Comparison of ENCODE assay signal across 1 cellular context in genomic region chr9:127224178-127224882, GRCh38.
TF ChIP-seq lines count a peak whose summit lies in the region.

No MANE protein-coding gene starts in this region.

TF ChIP-seq in HepG2, 621 proteins besides CTCF, POLR2A, EP300 and RAD21 (continued from another document and continues in another):
- no peak for TF ChIP-seq SUZ12 (IDR thresholded peaks at IDR 0.05; ENCODE audit: low read depth, low read length)
- no peak for TF ChIP-seq E2F1 (CRISPR knock-in tag; IDR thresholded peaks at IDR 0.05)
- TF ChIP-seq, protein P1, sequence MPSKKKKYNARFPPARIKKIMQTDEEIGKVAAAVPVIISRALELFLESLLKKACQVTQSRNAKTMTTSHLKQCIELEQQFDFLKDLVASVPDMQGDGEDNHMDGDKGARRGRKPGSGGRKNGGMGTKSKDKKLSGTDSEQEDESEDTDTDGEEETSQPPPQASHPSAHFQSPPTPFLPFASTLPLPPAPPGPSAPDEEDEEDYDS (CRISPR knock-in tag; IDR thresholded peaks at IDR 0.05), result 0 out of 2 replicates have a peak, but pooled peaks have one; percentile 16
- no peak for TF ChIP-seq TEAD3 (CRISPR knock-in tag; optimal IDR thresholded peaks at IDR 0.05; ENCODE audit: borderline replicate concordance)
- TF ChIP-seq, protein P2, sequence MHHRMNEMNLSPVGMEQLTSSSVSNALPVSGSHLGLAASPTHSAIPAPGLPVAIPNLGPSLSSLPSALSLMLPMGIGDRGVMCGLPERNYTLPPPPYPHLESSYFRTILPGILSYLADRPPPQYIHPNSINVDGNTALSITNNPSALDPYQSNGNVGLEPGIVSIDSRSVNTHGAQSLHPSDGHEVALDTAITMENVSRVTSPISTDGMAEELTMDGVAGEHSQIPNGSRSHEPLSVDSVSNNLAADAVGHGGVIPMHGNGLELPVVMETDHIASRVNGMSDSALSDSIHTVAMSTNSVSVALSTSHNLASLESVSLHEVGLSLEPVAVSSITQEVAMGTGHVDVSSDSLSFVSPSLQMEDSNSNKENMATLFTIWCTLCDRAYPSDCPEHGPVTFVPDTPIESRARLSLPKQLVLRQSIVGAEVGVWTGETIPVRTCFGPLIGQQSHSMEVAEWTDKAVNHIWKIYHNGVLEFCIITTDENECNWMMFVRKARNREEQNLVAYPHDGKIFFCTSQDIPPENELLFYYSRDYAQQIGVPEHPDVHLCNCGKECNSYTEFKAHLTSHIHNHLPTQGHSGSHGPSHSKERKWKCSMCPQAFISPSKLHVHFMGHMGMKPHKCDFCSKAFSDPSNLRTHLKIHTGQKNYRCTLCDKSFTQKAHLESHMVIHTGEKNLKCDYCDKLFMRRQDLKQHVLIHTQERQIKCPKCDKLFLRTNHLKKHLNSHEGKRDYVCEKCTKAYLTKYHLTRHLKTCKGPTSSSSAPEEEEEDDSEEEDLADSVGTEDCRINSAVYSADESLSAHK (CRISPR knock-in tag; IDR thresholded peaks at IDR 0.05; ENCODE audit: borderline replicate concordance), result no peak
- TF ChIP-seq ZNF652 (CRISPR knock-in tag; IDR thresholded peaks at IDR 0.05; ENCODE audit: borderline replicate concordance, low read depth), result no peak
- no peak for TF ChIP-seq JUNB (CRISPR knock-in tag; IDR thresholded peaks at IDR 0.05; ENCODE audit: borderline replicate concordance)
- TF ChIP-seq ZFP41 (CRISPR knock-in tag; IDR thresholded peaks at IDR 0.05; ENCODE audit: borderline replicate concordance), result 0 out of 2 replicates have a peak, but pooled peaks have one; percentile 58
- peak; percentile 43; the same call in 1 of the 2 replicates for TF ChIP-seq ZNF747 (CRISPR knock-in tag; IDR thresholded peaks at IDR 0.05; ENCODE audit: borderline replicate concordance)
- TF ChIP-seq, protein P3, sequence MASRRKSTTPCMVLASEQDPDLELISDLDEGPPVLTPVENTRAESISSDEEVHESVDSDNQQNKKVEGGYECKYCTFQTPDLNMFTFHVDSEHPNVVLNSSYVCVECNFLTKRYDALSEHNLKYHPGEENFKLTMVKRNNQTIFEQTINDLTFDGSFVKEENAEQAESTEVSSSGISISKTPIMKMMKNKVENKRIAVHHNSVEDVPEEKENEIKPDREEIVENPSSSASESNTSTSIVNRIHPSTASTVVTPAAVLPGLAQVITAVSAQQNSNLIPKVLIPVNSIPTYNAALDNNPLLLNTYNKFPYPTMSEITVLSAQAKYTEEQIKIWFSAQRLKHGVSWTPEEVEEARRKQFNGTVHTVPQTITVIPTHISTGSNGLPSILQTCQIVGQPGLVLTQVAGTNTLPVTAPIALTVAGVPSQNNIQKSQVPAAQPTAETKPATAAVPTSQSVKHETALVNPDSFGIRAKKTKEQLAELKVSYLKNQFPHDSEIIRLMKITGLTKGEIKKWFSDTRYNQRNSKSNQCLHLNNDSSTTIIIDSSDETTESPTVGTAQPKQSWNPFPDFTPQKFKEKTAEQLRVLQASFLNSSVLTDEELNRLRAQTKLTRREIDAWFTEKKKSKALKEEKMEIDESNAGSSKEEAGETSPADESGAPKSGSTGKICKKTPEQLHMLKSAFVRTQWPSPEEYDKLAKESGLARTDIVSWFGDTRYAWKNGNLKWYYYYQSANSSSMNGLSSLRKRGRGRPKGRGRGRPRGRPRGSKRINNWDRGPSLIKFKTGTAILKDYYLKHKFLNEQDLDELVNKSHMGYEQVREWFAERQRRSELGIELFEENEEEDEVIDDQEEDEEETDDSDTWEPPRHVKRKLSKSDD (CRISPR knock-in tag; IDR thresholded peaks at IDR 0.05; ENCODE audit: low read depth), result no peak
- TF ChIP-seq ZMYM3 (CRISPR knock-in tag; IDR thresholded peaks at IDR 0.05), result peak; percentile 79
- 0 out of 2 replicates have a peak, but pooled peaks have one; percentile 59 for TF ChIP-seq FLYWCH1 (CRISPR knock-in tag; IDR thresholded peaks at IDR 0.05)
- TF ChIP-seq ZNF253 (CRISPR knock-in tag; IDR thresholded peaks at IDR 0.05; ENCODE audit: borderline replicate concordance), result no peak
- TF ChIP-seq YY1 (IDR thresholded peaks at IDR 0.05; ENCODE audit: insufficient read depth, insufficient replicate concordance, low read depth, low read length), result no peak
- no peak for TF ChIP-seq CENPBD1 (CRISPR knock-in tag; IDR thresholded peaks at IDR 0.05; ENCODE audit: borderline replicate concordance, low read depth)
- TF ChIP-seq ZNF30 (CRISPR knock-in tag; IDR thresholded peaks at IDR 0.05), result no peak
- TF ChIP-seq ZNF431 (CRISPR knock-in tag; IDR thresholded peaks at IDR 0.05; ENCODE audit: borderline replicate concordance, low read depth), result no peak; the same call in 1 of the 2 replicates
- TF ChIP-seq, protein P4, sequence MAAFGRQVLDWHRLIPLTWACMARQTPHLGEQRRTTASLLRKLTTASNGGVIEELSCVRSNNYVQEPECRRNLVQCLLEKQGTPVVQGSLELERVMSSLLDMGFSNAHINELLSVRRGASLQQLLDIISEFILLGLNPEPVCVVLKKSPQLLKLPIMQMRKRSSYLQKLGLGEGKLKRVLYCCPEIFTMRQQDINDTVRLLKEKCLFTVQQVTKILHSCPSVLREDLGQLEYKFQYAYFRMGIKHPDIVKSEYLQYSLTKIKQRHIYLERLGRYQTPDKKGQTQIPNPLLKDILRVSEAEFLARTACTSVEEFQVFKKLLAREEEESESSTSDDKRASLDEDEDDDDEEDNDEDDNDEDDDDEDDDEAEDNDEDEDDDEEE (CRISPR knock-in tag; IDR thresholded peaks at IDR 0.05), result 0 out of 2 replicates have a peak, but pooled peaks have one; percentile 33
- TF ChIP-seq ZBTB7B (CRISPR knock-in tag; IDR thresholded peaks at IDR 0.05), result no peak
- no peak for TF ChIP-seq ZNF674 (CRISPR knock-in tag; IDR thresholded peaks at IDR 0.05; ENCODE audit: low read depth)
- no peak; the same call in 1 of the 2 replicates for TF ChIP-seq ZNF446 (CRISPR knock-in tag; IDR thresholded peaks at IDR 0.05)
- TF ChIP-seq ZNF546 (CRISPR knock-in tag; conservative IDR thresholded peaks at IDR 0.05), result no peak
- no peak for TF ChIP-seq FOXA1 (IDR thresholded peaks at IDR 0.05)
- TF ChIP-seq FOXA1 (CRISPR knock-in tag; IDR thresholded peaks at IDR 0.05), result no peak
- TF ChIP-seq HNRNPH1 (optimal IDR thresholded peaks at IDR 0.05; ENCODE audit: low read depth, low read length), result no peak
- no peak for TF ChIP-seq SOX6 (IDR thresholded peaks at IDR 0.05)
- TF ChIP-seq SOX6 (CRISPR knock-in tag; IDR thresholded peaks at IDR 0.05), result peak; percentile 49; the same call in 1 of the 2 replicates
- TF ChIP-seq EEA1 (CRISPR knock-in tag; IDR thresholded peaks at IDR 0.05; ENCODE audit: borderline replicate concordance), result no peak
- TF ChIP-seq YEATS2 (CRISPR knock-in tag; IDR thresholded peaks at IDR 0.05; ENCODE audit: borderline replicate concordance), result no peak
- TF ChIP-seq PTBP1 (IDR thresholded peaks at IDR 0.05; ENCODE audit: low read depth, low read length, poor library complexity, severe bottlenecking), result no peak
- TF ChIP-seq AFF4 (CRISPR knock-in tag; IDR thresholded peaks at IDR 0.05), result no peak
- TF ChIP-seq HNF1B (CRISPR knock-in tag; IDR thresholded peaks at IDR 0.05), result peak; percentile 41; the same call in 1 of the 2 replicates
- TF ChIP-seq HNRNPK (IDR thresholded peaks at IDR 0.05; ENCODE audit: low read depth, low read length, poor library complexity, severe bottlenecking), result peak; percentile 14
- TF ChIP-seq ARNT (IDR thresholded peaks at IDR 0.05), result no peak
- TF ChIP-seq ZBTB38 (CRISPR knock-in tag; IDR thresholded peaks at IDR 0.05), result peak; percentile 41; the same call in 1 of the 2 replicates
- peak; percentile 90 for TF ChIP-seq ZNF468 (CRISPR knock-in tag; IDR thresholded peaks at IDR 0.05)
- TF ChIP-seq KIAA2018 (CRISPR knock-in tag; IDR thresholded peaks at IDR 0.05; ENCODE audit: borderline replicate concordance), result 0 out of 2 replicates have a peak, but pooled peaks have one; percentile 28
- TF ChIP-seq ZNF234 (CRISPR knock-in tag; conservative IDR thresholded peaks at IDR 0.05), result no peak
